1 cellular context compared by ENCODE assay signal in genomic region chr7:151176401-151176800, GRCh38.
TF ChIP-seq lines count a peak whose summit lies in the region.

No MANE protein-coding gene starts in this region.

TF ChIP-seq in K562, 482 proteins besides CTCF, POLR2A, EP300 and RAD21:
- TF ChIP-seq ATF2 (CRISPR knock-in tag; IDR thresholded peaks at IDR 0.05) (no peak), TEAD1 (CRISPR knock-in tag; IDR thresholded peaks at IDR 0.05) (no peak), ZBTB12 (CRISPR knock-in tag; IDR thresholded peaks at IDR 0.05) (no peak), DMBX1 (CRISPR knock-in tag; IDR thresholded peaks at IDR 0.05; ENCODE audit: borderline replicate concordance) (no peak), GMEB1 (CRISPR knock-in tag; IDR thresholded peaks at IDR 0.05) (no peak), MGA (IDR thresholded peaks at IDR 0.05) (peak; percentile 50), ELF2 (CRISPR knock-in tag; IDR thresholded peaks at IDR 0.05) (no peak), E2F6 (IDR thresholded peaks at IDR 0.05; ENCODE audit: borderline replicate concordance in 1 of 2, extremely low read depth in 1 of 2, insufficient read depth in 1 of 2, insufficient read length in 1 of 2, low read depth in 1 of 2, low read length in 1 of 2, poor library complexity in 1 of 2, severe bottlenecking in 1 of 2) (peak; percentile 49 to 83), ETS1 (conservative IDR thresholded peaks at IDR 0.05; ENCODE audit: control insufficient read depth, low read depth, low read length) (no peak), TRIM24 (IDR thresholded peaks at IDR 0.05) (no peak), L3MBTL2 (IDR thresholded peaks at IDR 0.05) (peak; percentile 63; the same call in 1 of the 2 replicates), BDP1 (IDR thresholded peaks at IDR 0.05; ENCODE audit: insufficient read depth, insufficient read length) (no peak), ZNF668 (CRISPR knock-in tag; IDR thresholded peaks at IDR 0.05) (no peak), ATF3 (IDR thresholded peaks at IDR 0.05) (no peak), ATF3 (CRISPR knock-in tag; conservative IDR thresholded peaks at IDR 0.05) (no peak), ZFP1 (CRISPR knock-in tag; IDR thresholded peaks at IDR 0.05) (no peak), SOX6 (IDR thresholded peaks at IDR 0.05) (no peak), HNRNPUL1 (IDR thresholded peaks at IDR 0.05; ENCODE audit: low read length) (no peak), TSC22D4 (tag; IDR thresholded peaks at IDR 0.05) (no peak)
